ENCODE assay signal across 25 cellular contexts in genomic region chr4:87541956-87542709, GRCh38. TPM values are rescaled to one million over a fixed set of nuclear protein-coding genes. Genes with fewer than 3 reads are reported as not detected.
DNase-seq lines count a peak whose midpoint lies in the region; ATAC-seq and TF ChIP-seq lines count a peak whose summit lies in the region.
"Had no signal": no experiment of that assay in that cellular context is flagged by ENCODE, and none has a peak within 500 bp of the region (broad histone marks: within the 10 kb centered on the region; RNA-seq: fewer than 3 reads in every experiment).

No MANE protein-coding gene starts in this region.

- H3K4me3 Mint-ChIP-seq in chondrocyte (ENCODE audit: unreplicated experiment): no peak overlapping the region
- H3K4me3 Mint-ChIP-seq: activated T-cell treated with anti-CD3 and anti-CD28 coated beads, Interleukin-2, amount 50 U/mL, for 24 hours; naive thymus-derived CD4-positive, alpha-beta T cell; T-cell had no signal

- no peaks in the 10 kb centered on the region for H3K36me3 Mint-ChIP-seq in chondrocyte (ENCODE audit: low read depth)
- H3K36me3 Mint-ChIP-seq: naive thymus-derived CD4-positive, alpha-beta T cell; T-cell had no signal

- no peaks in the 10 kb centered on the region for H3K9me3 ChIP-seq in adrenal gland (replicated peaks in 1 of 3)
- H3K9me3 ChIP-seq in heart right ventricle: peaks cover 0 to 3% (median 0%) of the 10 kb centered on the region in 11 donors
- no peaks in the 10 kb centered on the region for H3K9me3 ChIP-seq in neuron (ENCODE audit: low read length)
- H3K9me3 ChIP-seq in tibial artery: no peaks in the 10 kb centered on the region
- H3K9me3 ChIP-seq: Caco-2, testis had no signal

- 50 to 52% (median 50%) methylated on average over 6 of the region's 6 CpGs for WGBS in adrenal gland, 4 donors
- WGBS in heart right ventricle, 2 donors: 56 to 72% methylated on average over 6 of the region's 6 CpGs

- no peak overlapping the region for H3K4me3 ChIP-seq in adrenal gland
- H3K4me3 ChIP-seq in heart right ventricle: no peak overlapping the region
- no peak overlapping the region for H3K4me3 ChIP-seq in neuron (ENCODE audit: low read length)
- no peak overlapping the region for H3K4me3 ChIP-seq in tibial artery
- H3K4me3 ChIP-seq: BLaER1, cardiac muscle cell, K562, testis had no signal

- H3K27me3 Mint-ChIP-seq in chondrocyte (ENCODE audit: low read depth): no peaks in the 10 kb centered on the region

- H3K4me1 ChIP-seq in adrenal gland (replicated peaks in 1 of 2) (peaks cover 0 to 5% of the 10 kb centered on the region in 2 donors), heart right ventricle (peaks cover 0 to 32% (median 5%) of the 10 kb centered on the region in 9 donors), neuron (ENCODE audit: insufficient read depth, low read length) (peaks cover 8% of the 10 kb centered on the region), tibial artery (peaks cover 0 to 40% (median 3%) of the 10 kb centered on the region in 4 donors)
- H3K4me1 ChIP-seq: BLaER1, Caco-2, parathyroid adenoma had no signal

- no peaks in the 10 kb centered on the region for H3K4me1 Mint-ChIP-seq in chondrocyte (ENCODE audit: low read depth)
- H3K4me1 Mint-ChIP-seq: naive thymus-derived CD4-positive, alpha-beta T cell; T-cell had no signal

- no peak overlapping the region for H3K27ac Mint-ChIP-seq in chondrocyte (ENCODE audit: unreplicated experiment)
- H3K27ac Mint-ChIP-seq: activated T-cell treated with anti-CD3 and anti-CD28 coated beads, Interleukin-2, amount 50 U/mL, for 24 hours; naive thymus-derived CD4-positive, alpha-beta T cell; T-cell had no signal

- DNase-seq in adrenal gland: peak in 4 of 7 donors; percentile 29 to 59 (median 38)
- no peak for DNase-seq in heart right ventricle
- no peak for DNase-seq in tibial artery
- DNase-seq in chondrocyte (ENCODE audit: low spot score): no peak
- no peak for DNase-seq in NCI-H510A treated with DMSO at 0.1 percent for 48 hours (lab: John Stamatoyannopoulos, UW)
- no peak for DNase-seq in NCI-H524 treated with DMSO at 0.1 percent for 48 hours (lab: John Stamatoyannopoulos, UW)
- DNase-seq: ACHN; activated CD8-positive, alpha-beta memory T cell treated with anti-CD3 and anti-CD28 coated beads for 24 hours; activated T-cell treated with anti-CD3 and anti-CD28 coated beads, Interleukin-2, amount 50 U/mL, for 24 hours; Caco-2; foreskin fibroblast; islet precursor cell; naive thymus-derived CD4-positive, alpha-beta T cell; NCI-H146; NCI-H2171; NCI-H774; T-cell; testis had no signal

- H3K36me3 ChIP-seq in adrenal gland (replicated peaks in 1 of 2) (no peaks in the 10 kb centered on the region), heart right ventricle (no peaks in the 10 kb centered on the region), neuron (ENCODE audit: insufficient read depth, low read length) (no peaks in the 10 kb centered on the region), tibial artery (no peaks in the 10 kb centered on the region)
- H3K36me3 ChIP-seq: BLaER1, cardiac muscle cell had no signal

- intact Hi-C loops in adrenal gland (cut with DNase I) (loop anchor here (10.0 kb wide), 1 partner anchor 303 kb away; no protein-coding TSS in a partner anchor), heart right ventricle (cut with DNase I) (loop anchor here in 8 of 10 donors (5.0 to 10.0 kb wide), 10 partner anchors 73 to 305 kb away; partner anchors contain the start of gene MEPE (in 1 of the 8)), tibial artery (cut with DNase I; ENCODE audit: low total_unique reads) (loop anchor here (10.0 kb wide), 1 partner anchor 673 kb away; no protein-coding TSS in a partner anchor)

- TF ChIP-seq POLR2A in adrenal gland (IDR thresholded peaks at IDR 0.05): no peak

- H3K9me3 Mint-ChIP-seq in chondrocyte (ENCODE audit: low read depth): peaks cover 4% of the 10 kb centered on the region
- H3K9me3 Mint-ChIP-seq: activated T-cell treated with anti-CD3 and anti-CD28 coated beads, Interleukin-2, amount 50 U/mL, for 24 hours; T-cell had no signal

- peak overlapping the region; percentile 37 for H2AFZ ChIP-seq in neuron (ENCODE audit: low read depth, low read length)
- H2AFZ ChIP-seq: parathyroid adenoma had no signal

- ATAC-seq in heart right ventricle: peak in 4 of 8 donors; percentile 7 to 65 (median 46)
- ATAC-seq in GM18858 (IDR thresholded peaks at IDR 0.05; ENCODE audit: unreplicated experiment): no peak
- ATAC-seq: K562; naive thymus-derived CD4-positive, alpha-beta T cell; T-cell had no signal

- H3K27me3 ChIP-seq in adrenal gland (no peaks in the 10 kb centered on the region), heart right ventricle (no peaks in the 10 kb centered on the region), neuron (ENCODE audit: insufficient read depth, low read length) (no peaks in the 10 kb centered on the region), tibial artery (no peaks in the 10 kb centered on the region)
- H3K27me3 ChIP-seq: BLaER1, cardiac muscle cell, testis had no signal

- H3K27ac ChIP-seq in adrenal gland: no peak overlapping the region
- H3K27ac ChIP-seq in heart right ventricle: peak overlapping the region in 9 of 10 donors; percentile 1 to 85 (median 61)
- H3K27ac ChIP-seq in tibial artery: peak overlapping the region; percentile 64 to 67
- H3K27ac ChIP-seq: BLaER1, cardiac muscle cell, parathyroid adenoma had no signal

- TF ChIP-seq CTCF in adrenal gland (IDR thresholded peaks at IDR 0.05): no peak
- no peak for TF ChIP-seq CTCF in heart right ventricle (IDR thresholded peaks at IDR 0.05)
- TF ChIP-seq CTCF in tibial artery (IDR thresholded peaks at IDR 0.05): no peak
- no peak for TF ChIP-seq CTCF in chondrocyte (IDR thresholded peaks at IDR 0.05)

RNA-seq across cellular contexts. Expression of gene SPARCL1, which starts 13.0 kb away (rescaled TPM):
- total RNA-seq in adrenal gland: 100 to 1,000 TPM in 6 of 8 donors, 10 to 100 TPM in 2; 49.7 to 201 (median 152) TPM
- 100 to 1,000 TPM in 1 of 3 donors, 10 to 100 TPM in 2; 57.6 to 143 (median 87.3) TPM for polyA plus RNA-seq in adrenal gland
- total RNA-seq in heart right ventricle: 100 to 1,000 TPM; 131 to 494 (median 232) TPM
- polyA plus RNA-seq in heart right ventricle: 100 to 1,000 TPM; 179 to 553 TPM
- 21.5 to 26.9 TPM (median 26.1 TPM) in 3 replicates for total RNA-seq in chondrocyte
- total RNA-seq: cardiac muscle cell; HT-29; naive thymus-derived CD4-positive, alpha-beta T cell had no signal
- polyA plus RNA-seq: cardiac muscle cell; naive thymus-derived CD4-positive, alpha-beta T cell had no signal

Comparison
In these comparisons a context has a peak if more than half of its experiments do, and no peak if none do; other contexts are left out.
1. DNase-seq: peak in adrenal gland (4 of 7); none in heart right ventricle (0 of 2), tibial artery (0 of 2), chondrocyte (single experiment), NCI-H510A treated with DMSO at 0.1 percent for 48 hours (single experiment) and NCI-H524 treated with DMSO at 0.1 percent for 48 hours (single experiment).
2. H3K27ac ChIP-seq: peak in heart right ventricle (9 of 10) and tibial artery (2 of 2); none in adrenal gland (0 of 5).